ENCODE assay signal across 20 cellular contexts in genomic region chr6:81228912-81229540, GRCh38.
A peak's percentile ranks its signal among the peaks of the same experiment; 100 is the strongest.
DNase-seq lines count a peak whose midpoint lies in the region; TF ChIP-seq lines count a peak whose summit lies in the region.
"Had no signal": no experiment of that assay in that cellular context is flagged by ENCODE, and none has a peak within 500 bp of the region (broad histone marks: within the 10 kb centered on the region; RNA-seq: fewer than 3 reads in every experiment).

No MANE protein-coding gene starts in this region.

- no peaks in the 10 kb centered on the region for H3K4me1 ChIP-seq in CD4-positive, alpha-beta memory T cell (ENCODE audit: insufficient read depth, low read length)
- H3K4me1 ChIP-seq: SJSA1 had no signal

- no peak overlapping the region for H3K4me3 Mint-ChIP-seq in CD4-positive, alpha-beta memory T cell
- H3K4me3 Mint-ChIP-seq: activated T-cell treated with anti-CD3 and anti-CD28 coated beads, Interleukin-2, amount 50 U/mL, for 24 hours; CD8-positive, alpha-beta T cell; effector memory CD8-positive, alpha-beta T cell; natural killer cell had no signal

- intact Hi-C loops in CD4-positive, alpha-beta memory T cell (cut with micrococcal nuclease): no loop called here

- peak; percentile 44 for DNase-seq in DMS53 (lab: John Stamatoyannopoulos, UW)
- DNase-seq in DMS53 treated with DMSO at 0.1 percent for 48 hours (lab: John Stamatoyannopoulos, UW; ENCODE audit: unreplicated experiment): no peak
- DNase-seq in fibroblast of peridontal ligament (ENCODE audit: extremely low read depth): peak; percentile 90
- peak; percentile 57 for DNase-seq in smooth muscle cell of the brain vasculature (ENCODE audit: low read depth, low spot score)
- DNase-seq in NCI-H2107 treated with DMSO at 0.1 percent for 48 hours (lab: John Stamatoyannopoulos, UW; ENCODE audit: unreplicated experiment): no peak
- no peak for DNase-seq in CD4-positive, alpha-beta memory T cell
- no peak for DNase-seq in GM20000 (ENCODE audit: low spot score)
- DNase-seq: activated CD4-positive, alpha-beta T cell treated with anti-CD3 and anti-CD28 coated beads, Interleukin-2, amount 50 U/mL, for 48 hours; activated T-cell treated with anti-CD3 and anti-CD28 coated beads, Interleukin-2, amount 50 U/mL, for 24 hours; CD8-positive, alpha-beta T cell; central memory CD4-positive, alpha-beta T cell; effector memory CD8-positive, alpha-beta T cell; natural killer cell; NCI-H146; stimulated activated CD4-positive, alpha-beta T cell treated with anti-CD3 and anti-CD28 coated beads, Interleukin-15, amount 100 ng/mL, for 24 hours; stimulated activated naive CD8-positive, alpha-beta T cell treated with anti-CD3 and anti-CD28 coated beads, Interleukin-15, Interleukin-2, amounts not matched to agents 100 U/mL and 50 U/mL, for 24 hours had no signal

- TF ChIP-seq CTCF in WI38 (IDR thresholded peaks at IDR 0.05; ENCODE audit: low read depth, low read length) (no peak), GM20000 (IDR thresholded peaks at IDR 0.05; ENCODE audit: extremely low read depth, missing control alignments) (no peak)

- POLR2A ChIA-PET in CD4-positive, alpha-beta memory T cell (lab: Charles Lee; ENCODE audit: partially characterized antibody): no interaction called here

- H3K9me3 ChIP-seq in CD4-positive, alpha-beta memory T cell (ENCODE audit: control insufficient read depth in 1 of 2, low read length in 2 of 2): no peaks in the 10 kb centered on the region
- H3K9me3 ChIP-seq: SJSA1 had no signal

- H3K9me3 Mint-ChIP-seq in CD4-positive, alpha-beta memory T cell: peaks cover 0 to 3% (median under 1%) of the 10 kb centered on the region in 8 donors
- H3K9me3 Mint-ChIP-seq: activated T-cell treated with anti-CD3 and anti-CD28 coated beads, Interleukin-2, amount 50 U/mL, for 24 hours; CD8-positive, alpha-beta T cell had no signal

- H3K4me3 ChIP-seq in WI38 (ENCODE audit: low read depth, low read length): 0 out of 2 replicates have a peak overlapping the region, but pooled peaks have one; percentile 4
- H3K4me3 ChIP-seq in CD4-positive, alpha-beta memory T cell (ENCODE audit: low read length in 2 of 2): no peak overlapping the region
- H3K4me3 ChIP-seq: SJSA1 had no signal

- H3K27ac ChIP-seq in CD4-positive, alpha-beta memory T cell (ENCODE audit: low read depth, low read length): no peak overlapping the region
- H3K27ac ChIP-seq: 22Rv1, SJSA1 had no signal

- no peaks in the 10 kb centered on the region for H3K27me3 Mint-ChIP-seq in CD4-positive, alpha-beta memory T cell
- H3K27me3 Mint-ChIP-seq: activated T-cell treated with anti-CD3 and anti-CD28 coated beads, Interleukin-2, amount 50 U/mL, for 24 hours; effector memory CD8-positive, alpha-beta T cell had no signal

- no peaks in the 10 kb centered on the region for H3K4me1 Mint-ChIP-seq in CD4-positive, alpha-beta memory T cell
- H3K4me1 Mint-ChIP-seq: natural killer cell had no signal

- CTCF ChIA-PET in CD4-positive, alpha-beta memory T cell (lab: Charles Lee; ENCODE audit: partially characterized antibody): no interaction called here

- no peaks in the 10 kb centered on the region for H3K36me3 Mint-ChIP-seq in CD4-positive, alpha-beta memory T cell
- H3K36me3 Mint-ChIP-seq: activated naive CD4-positive, alpha-beta T cell treated with anti-CD3 and anti-CD28 coated beads, Interleukin-2, amount 50 U/mL, for 72 hours; CD8-positive, alpha-beta T cell; natural killer cell had no signal

- no peaks in the 10 kb centered on the region for H3K36me3 ChIP-seq in CD4-positive, alpha-beta memory T cell (ENCODE audit: insufficient read depth, low read length)
- H3K36me3 ChIP-seq: SJSA1 had no signal

- no peak overlapping the region for H3K27ac Mint-ChIP-seq in CD4-positive, alpha-beta memory T cell
- H3K27ac Mint-ChIP-seq: activated naive CD4-positive, alpha-beta T cell treated with anti-CD3 and anti-CD28 coated beads, Interleukin-2, amount 50 U/mL, for 72 hours; activated T-cell treated with anti-CD3 and anti-CD28 coated beads, Interleukin-2, amount 50 U/mL, for 24 hours; CD8-positive, alpha-beta T cell; effector memory CD8-positive, alpha-beta T cell; natural killer cell had no signal

- H3K27me3 ChIP-seq in CD4-positive, alpha-beta memory T cell (ENCODE audit: insufficient read depth, low read length): no peaks in the 10 kb centered on the region
- H3K27me3 ChIP-seq: SJSA1 had no signal

Comparison
In these comparisons a context has a peak if more than half of its experiments do, and no peak if none do; other contexts are left out.
1. DNase-seq: peak in DMS53 (single experiment), fibroblast of peridontal ligament (single experiment) and smooth muscle cell of the brain vasculature (single experiment); none in DMS53 treated with DMSO at 0.1 percent for 48 hours (single experiment), NCI-H2107 treated with DMSO at 0.1 percent for 48 hours (single experiment), CD4-positive, alpha-beta memory T cell (0 of 5) and GM20000 (single experiment).